In genomic region chr13:21330126-21330861, GRCh38 we compare ENCODE assay signal across 10 cellular contexts.
DNase-seq lines count a peak whose midpoint lies in the region; ATAC-seq, FAIRE-seq and TF ChIP-seq lines count a peak whose summit lies in the region.
"Had no signal": no experiment of that assay in that cellular context is flagged by ENCODE, and none has a peak within 500 bp of the region (broad histone marks: within the 10 kb centered on the region; RNA-seq: fewer than 3 reads in every experiment).

No MANE protein-coding gene starts in this region.

- peaks cover 0 to 6% (median 0%) of the 10 kb centered on the region in 3 donors for H3K4me1 ChIP-seq in gastroesophageal sphincter

- TF ChIP-seq CTCF in GM10248 (IDR thresholded peaks at IDR 0.05; ENCODE audit: control extremely low read depth, extremely low read depth, low read depth, missing control alignments) = no peak
- no peak for TF ChIP-seq CTCF in gastroesophageal sphincter (IDR thresholded peaks at IDR 0.05)

- peak overlapping the region; percentile 2 for H3K27ac Mint-ChIP-seq in activated CD8-positive, alpha-beta T cell treated with anti-CD3 and anti-CD28 coated beads, Interleukin-2, amount 10 ng/mL, durations not matched to agents 7 days and 5 days

- no peak overlapping the region for H3K4me3 ChIP-seq in gastroesophageal sphincter

- CTCF ChIA-PET in GM10248 (lab: Yijun Ruan, JAX) = interaction anchor here (0.8 to 2.0 kb wide), 2 partner anchors 13 to 27 kb away, joined by 3 to 5 read pairs; no protein-coding TSS in a partner anchor
- CTCF ChIA-PET in activated CD8-positive, alpha-beta T cell treated with anti-CD3 and anti-CD28 coated beads, Interleukin-2, amount 10 ng/mL, durations not matched to agents 7 days and 5 days (lab: Charles Lee) = interaction anchor here (2.1 kb wide), 1 partner anchor 147 kb away, joined by 5 read pairs; no protein-coding TSS in a partner anchor

- no peak for TF ChIP-seq EP300 in gastroesophageal sphincter (IDR thresholded peaks at IDR 0.05)

- H3K27ac ChIP-seq in gastroesophageal sphincter = no peak overlapping the region

- peaks cover 0 to 5% (median 0%) of the 10 kb centered on the region in 3 donors for H3K9me3 ChIP-seq in gastroesophageal sphincter

- no peak for FAIRE-seq in urothelium cell line (lab: Jason Lieb, UNC)
- FAIRE-seq: TTC549 had no signal

- no peaks in the 10 kb centered on the region for H3K27me3 Mint-ChIP-seq in activated CD8-positive, alpha-beta T cell treated with anti-CD3 and anti-CD28 coated beads, Interleukin-2, amount 10 ng/mL, durations not matched to agents 7 days and 5 days (ENCODE audit: low read depth)

- WGBS in gastroesophageal sphincter (ENCODE audit: low coverage in 1 of 2), 2 donors = 60 to 63% methylated on average over 5 to 7 of the region's 8 CpGs

- H3K9me3 Mint-ChIP-seq in activated CD8-positive, alpha-beta T cell treated with anti-CD3 and anti-CD28 coated beads, Interleukin-2, amount 10 ng/mL, durations not matched to agents 7 days and 5 days (ENCODE audit: insufficient read depth) = no peaks in the 10 kb centered on the region

- H3K27me3 ChIP-seq in gastroesophageal sphincter = no peaks in the 10 kb centered on the region

- no peak overlapping the region for H3K4me3 Mint-ChIP-seq in activated CD8-positive, alpha-beta T cell treated with anti-CD3 and anti-CD28 coated beads, Interleukin-2, amount 10 ng/mL, durations not matched to agents 7 days and 5 days

- ATAC-seq in GM19351 (IDR thresholded peaks at IDR 0.05; ENCODE audit: unreplicated experiment) (peak; percentile 76), HG03045 (IDR thresholded peaks at IDR 0.05; ENCODE audit: unreplicated experiment) (peak; percentile 70), gastroesophageal sphincter (no peak)
- ATAC-seq in activated CD8-positive, alpha-beta T cell treated with anti-CD3 and anti-CD28 coated beads, Interleukin-2, amount 10 ng/mL, durations not matched to agents 7 days and 5 days = peak; percentile 61

- DNase-seq in GM10248 (ENCODE audit: extremely low spot score) (peak; percentile 55), urothelium cell line (ENCODE audit: low spot score) (no peak), H4 (ENCODE audit: low spot score) (no peak), NCI-H1436 treated with DMSO at 0.1 percent for 48 hours (lab: John Stamatoyannopoulos, UW) (no peak)
- DNase-seq in activated CD8-positive, alpha-beta T cell treated with anti-CD3 and anti-CD28 coated beads, Interleukin-2, amount 10 ng/mL, durations not matched to agents 7 days and 5 days = no peak
- DNase-seq: cortex of kidney had no signal

- no peak for TF ChIP-seq POLR2A in gastroesophageal sphincter (IDR thresholded peaks at IDR 0.05)

- H3K36me3 Mint-ChIP-seq in activated CD8-positive, alpha-beta T cell treated with anti-CD3 and anti-CD28 coated beads, Interleukin-2, amount 10 ng/mL, durations not matched to agents 7 days and 5 days (ENCODE audit: low read depth) = peaks cover 8% of the 10 kb centered on the region

- peaks cover 28% of the 10 kb centered on the region for H3K4me1 Mint-ChIP-seq in activated CD8-positive, alpha-beta T cell treated with anti-CD3 and anti-CD28 coated beads, Interleukin-2, amount 10 ng/mL, durations not matched to agents 7 days and 5 days (ENCODE audit: low read depth)

- no peaks in the 10 kb centered on the region for H3K36me3 ChIP-seq in gastroesophageal sphincter

- POLR2A ChIA-PET in GM10248 (lab: Yijun Ruan, JAX) = no interaction called here
- POLR2A ChIA-PET in activated CD8-positive, alpha-beta T cell treated with anti-CD3 and anti-CD28 coated beads, Interleukin-2, amount 10 ng/mL, durations not matched to agents 7 days and 5 days (lab: Charles Lee) = interaction anchor here (1.7 kb wide), 1 partner anchor 13 kb away, joined by 7 read pairs; no protein-coding TSS in a partner anchor
